ENCODE assay signal across 8 cellular contexts in genomic region chr1:183942933-183943693, GRCh38.
DNase-seq lines count a peak whose midpoint lies in the region; ATAC-seq and TF ChIP-seq lines count a peak whose summit lies in the region.

No MANE protein-coding gene starts in this region.

- H3K27ac ChIP-seq in ACC112 (ENCODE audit: low read depth, low read length) (peak overlapping the region; percentile 31; the same call in 1 of the 2 replicates), left lung (no peak overlapping the region)

- no peaks in the 10 kb centered on the region for H3K79me2 ChIP-seq in ACC112 (ENCODE audit: control insufficient read depth, insufficient read depth, low read length, unreplicated experiment)

- DNase-seq in M059J (ENCODE audit: low read depth) (peak; percentile 95), UCSD-AML1 (lab: John Stamatoyannopoulos, UW; ENCODE audit: unreplicated experiment) (peak; percentile 21), left lung (peak in 1 of 2 donors; percentile 50), DMS114 treated with DMSO at 0.1 percent for 48 hours (lab: John Stamatoyannopoulos, UW; ENCODE audit: unreplicated experiment) (no peak), NCI-H526 treated with DMSO at 0.1 percent for 48 hours (lab: John Stamatoyannopoulos, UW) (no peak)
- DNase-seq in activated CD4-positive, alpha-beta T cell treated with anti-CD3 and anti-CD28 coated beads, Interleukin-2, amount 50 U/mL, for 4 hours = no peak

- H3K27me3 ChIP-seq in ACC112 (ENCODE audit: insufficient read depth, low read length) = no peaks in the 10 kb centered on the region
- no peaks in the 10 kb centered on the region for H3K27me3 ChIP-seq in left lung

- no peaks in the 10 kb centered on the region for H3K9me3 ChIP-seq in left lung

- H2AFZ ChIP-seq in ACC112 (ENCODE audit: low read length, unreplicated experiment) = peak overlapping the region; percentile 17

- ATAC-seq in GM19438 (IDR thresholded peaks at IDR 0.05; ENCODE audit: low read depth, unreplicated experiment) = peak; percentile 95
- ATAC-seq in left lung = peak; percentile 64

- H3K36me3 ChIP-seq in ACC112 (ENCODE audit: insufficient read depth, low read length) = no peaks in the 10 kb centered on the region
- H3K36me3 ChIP-seq in left lung = no peaks in the 10 kb centered on the region

- H3K4me1 ChIP-seq in ACC112 (ENCODE audit: control insufficient read depth, insufficient read depth, low read length, unreplicated experiment) = peaks cover 13% of the 10 kb centered on the region
- no peaks in the 10 kb centered on the region for H3K4me1 ChIP-seq in left lung

- TF ChIP-seq CTCF in left lung (IDR thresholded peaks at IDR 0.05) = no peak

- 0 out of 2 replicates have a peak overlapping the region, but pooled peaks have one; percentile 26 for H3K4me3 ChIP-seq in ACC112 (ENCODE audit: low read depth, low read length)
- no peak overlapping the region for H3K4me3 ChIP-seq in left lung

- intact Hi-C loops in left lung (cut with DNase I) = no loop called here

Comparison
In these comparisons a context has a peak if more than half of its experiments do, and no peak if none do; other contexts are left out.
1. DNase-seq: peak in M059J (single experiment) and UCSD-AML1 (single experiment); none in DMS114 treated with DMSO at 0.1 percent for 48 hours (single experiment), NCI-H526 treated with DMSO at 0.1 percent for 48 hours (single experiment) and activated CD4-positive, alpha-beta T cell treated with anti-CD3 and anti-CD28 coated beads, Interleukin-2, amount 50 U/mL, for 4 hours (0 of 2).